Comparison of ENCODE assay signal across 19 cellular contexts in the genomic region with DNA sequence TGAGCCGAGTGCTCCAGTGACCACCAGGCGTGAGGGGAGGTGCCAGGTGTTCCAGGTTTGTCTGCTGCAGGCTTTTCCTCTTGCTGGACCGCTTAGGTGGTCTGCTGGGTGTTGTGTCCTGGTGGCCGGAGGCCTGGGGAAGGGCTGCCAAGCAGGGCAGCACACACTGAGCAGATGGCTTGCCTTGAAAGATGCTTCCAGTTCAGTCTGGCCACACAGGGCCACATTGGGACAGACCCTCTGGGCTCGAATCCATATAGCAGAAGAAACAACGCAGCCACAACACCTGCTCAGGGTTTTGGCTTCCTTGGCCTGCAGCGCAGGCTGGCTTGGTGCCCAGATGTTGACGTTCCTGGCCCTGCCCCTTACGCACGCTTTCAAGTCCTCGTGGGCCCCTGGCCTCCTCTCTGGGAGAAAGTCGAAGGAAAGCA. TPM values are rescaled to one million over a fixed set of nuclear protein-coding genes. Genes with fewer than 3 reads are reported as not detected.
A peak's percentile ranks its signal among the peaks of the same experiment; 100 is the strongest.
DNase-seq lines count a peak whose midpoint lies in the region; ATAC-seq and TF ChIP-seq lines count a peak whose summit lies in the region.
"Had no signal": no experiment of that assay in that cellular context is flagged by ENCODE, and none has a peak within 500 bp of the region (broad histone marks: within the 10 kb centered on the region; RNA-seq: fewer than 3 reads in every experiment).

No MANE protein-coding gene starts in this region.

- H3K27me3 ChIP-seq in gastrocnemius medialis, result no peaks in the 10 kb centered on the region
- H3K27me3 ChIP-seq: BLaER1 treated with 17β-estradiol and CSF1 and Interleukin-3, amounts not matched to agents 10 nM and 100 nM; cardiac muscle cell; right lobe of liver had no signal

- peak in 2 of 3 experiments; percentile 11 to 27 for DNase-seq in NCI-H1417 (lab: John Stamatoyannopoulos, UW)
- no peak for DNase-seq in NCI-H1417 treated with DMSO at 0.1 percent for 48 hours (lab: John Stamatoyannopoulos, UW)
- DNase-seq in NCI-H2171 treated with DMSO at 0.1 percent for 48 hours (lab: John Stamatoyannopoulos, UW), result peak; percentile 71
- peak; percentile 55 to 63 for DNase-seq in left colon
- peak in 1 of 2 donors; percentile 81 for DNase-seq in gastrocnemius medialis
- no peak for DNase-seq in stimulated activated CD4-positive, alpha-beta T cell treated with anti-CD3 and anti-CD28 coated beads, Interleukin-4, amount 100 ng/mL, for 24 hours
- DNase-seq: activated CD4-positive, alpha-beta T cell treated with anti-CD3 and anti-CD28 coated beads for 36 hours; activated naive CD8-positive, alpha-beta T cell treated with anti-CD3 and anti-CD28 coated beads, Interleukin-2, amount 10 ng/mL, durations not matched to agents 7 days and 5 days; activated T-cell treated with anti-CD3 and anti-CD28 coated beads, Interleukin-2, amount 50 U/mL, for 24 hours; effector memory CD8-positive, alpha-beta T cell; GM23248; natural killer cell; trophoblast cell had no signal

- no peak overlapping the region for H3K4me3 ChIP-seq in gastrocnemius medialis
- H3K4me3 ChIP-seq: BLaER1 treated with 17β-estradiol and CSF1 and Interleukin-3, amounts not matched to agents 10 nM and 100 nM; cardiac muscle cell; GM23248; right lobe of liver; SK-N-MC had no signal

- H3K4me1 ChIP-seq in gastrocnemius medialis, result peaks cover 17 to 21% of the 10 kb centered on the region in 2 donors
- H3K4me1 ChIP-seq: BLaER1 treated with 17β-estradiol and CSF1 and Interleukin-3, amounts not matched to agents 10 nM and 100 nM; right lobe of liver had no signal

- H3K36me3 ChIP-seq in gastrocnemius medialis, result peaks cover 0 to 75% of the 10 kb centered on the region in 2 donors

- in situ Hi-C loops in gastrocnemius medialis (cut with MboI; ENCODE audit: low sequenced_read_pairs in 4 of 4), result loop anchor here in 1 of 4 donors (10.0 kb wide), 1 partner anchor 51 kb away; no protein-coding TSS in a partner anchor

- peak overlapping the region; percentile 28 to 63 (median 40) for H3K27ac ChIP-seq in gastrocnemius medialis
- H3K27ac ChIP-seq: BLaER1 treated with 17β-estradiol and CSF1 and Interleukin-3, amounts not matched to agents 10 nM and 100 nM; cardiac muscle cell; GM23248; right lobe of liver; SK-N-MC had no signal

- no peak for TF ChIP-seq CTCF in gastrocnemius medialis (IDR thresholded peaks at IDR 0.05 in 4 of 5, conservative IDR thresholded peaks at IDR 0.05 in 1 of 5)

- ATAC-seq in left colon (peak; percentile 39), gastrocnemius medialis (peak; percentile 57 to 76), HG03342 (IDR thresholded peaks at IDR 0.05; ENCODE audit: unreplicated experiment) (no peak), HG02981 (IDR thresholded peaks at IDR 0.05; ENCODE audit: unreplicated experiment) (no peak)
- ATAC-seq: activated CD4-positive, alpha-beta T cell treated with anti-CD3 and anti-CD28 coated beads for 36 hours; effector memory CD8-positive, alpha-beta T cell; natural killer cell; right lobe of liver had no signal

- TF ChIP-seq POLR2A in gastrocnemius medialis (IDR thresholded peaks at IDR 0.05), result no peak

- intact Hi-C loops in left colon (cut with DNase I, micrococcal nuclease), result no loop called here
- intact Hi-C loops in gastrocnemius medialis (cut with DNase I; ENCODE audit: low total_unique reads), result no loop called here

- H3K9me3 ChIP-seq in gastrocnemius medialis, result no peaks in the 10 kb centered on the region
- H3K9me3 ChIP-seq: BLaER1 treated with 17β-estradiol and CSF1 and Interleukin-3, amounts not matched to agents 10 nM and 100 nM; right lobe of liver had no signal

RNA-seq across cellular contexts. Expression of a gene that starts 24.8 kb away (rescaled TPM):
- 1 to 10 TPM; 3.2 to 5.1 TPM for total RNA-seq in left colon
- 1 to 10 TPM in 2 of 4 donors, under 1 TPM in 1, not detected in 1; 0.33 to 1.6 (median 1.6) TPM for total RNA-seq in gastrocnemius medialis

RNA-seq across cellular contexts. Expression of a gene that starts 50.8 kb away (rescaled TPM):
- 100 to 1,000 TPM in 1 of 2 donors, 10 to 100 TPM in 1; 94.7 to 110 TPM for total RNA-seq in left colon
- total RNA-seq in gastrocnemius medialis, result 10 to 100 TPM; 45.1 to 89.3 (median 71.3) TPM

Comparison
In these comparisons a context has a peak if more than half of its experiments do, and no peak if none do; other contexts are left out.
1. DNase-seq: peak in NCI-H1417 (2 of 3), NCI-H2171 treated with DMSO at 0.1 percent for 48 hours (single experiment) and left colon (2 of 2); none in NCI-H1417 treated with DMSO at 0.1 percent for 48 hours (single experiment) and stimulated activated CD4-positive, alpha-beta T cell treated with anti-CD3 and anti-CD28 coated beads, Interleukin-4, amount 100 ng/mL, for 24 hours (single experiment).
2. ATAC-seq: peak in left colon (single experiment) and gastrocnemius medialis (2 of 2); none in HG03342 (single experiment) and HG02981 (single experiment).